Comparison of ENCODE assay signal across 27 cellular contexts in genomic region chr17:60840456-60840855, GRCh38.
"Had no signal": no experiment of that assay in that cellular context is flagged by ENCODE, and none has a peak within 500 bp of the region (broad histone marks: within the 10 kb centered on the region; RNA-seq: fewer than 3 reads in every experiment).

No MANE protein-coding gene starts in this region.

- H3K36me3 ChIP-seq: esophagus squamous epithelium, gastroesophageal sphincter, heart left ventricle, ovary, stomach, thyroid gland, vagina had no signal

- H2AFZ ChIP-seq: hepatocyte had no signal

- H3K27me3 ChIP-seq: esophagus squamous epithelium, foreskin keratinocyte, gastroesophageal sphincter, heart left ventricle, hepatocyte, ovary, stomach, thyroid gland, vagina had no signal

- H3K4me2 ChIP-seq: hepatocyte, smooth muscle cell had no signal

- H3K4me3 ChIP-seq: esophagus squamous epithelium, gastroesophageal sphincter, heart left ventricle, hepatocyte, lung, ovary, smooth muscle cell, stomach, thyroid gland, vagina had no signal

- DNase-seq: cortex of kidney; effector memory CD8-positive, alpha-beta T cell; erythroblast; esophagus squamous epithelium; foreskin keratinocyte; heart left ventricle; kidney glomerular epithelial cell; left colon; left ventricle myocardium superior; natural killer cell; occipital lobe; ovary; stimulated activated CD4-positive, alpha-beta T cell treated with anti-CD3 and anti-CD28 coated beads, Interleukin-12 subunit alpha, Interleukin-12 subunit beta, amount 100 ng/mL, for 4 hours; stimulated activated CD4-positive, alpha-beta T cell treated with anti-CD3 and anti-CD28 coated beads, Interleukin-1b, Interleukin-23, amount 100 ng/mL, for 48 hours; stimulated activated CD4-positive, alpha-beta T cell treated with anti-CD3 and anti-CD28 coated beads, Interleukin-4, amount 100 ng/mL, for 1 hour; stimulated activated CD8-positive, alpha-beta memory T cell treated with anti-CD3 and anti-CD28 coated beads, Interleukin-4, amount 100 ng/mL, for 48 hours; stimulated activated naive CD4-positive, alpha-beta T cell treated with Interleukin-2 at 50 U/mL for 16 hours; stomach; thyroid gland; trophoblast cell had no signal

- H3K9me3 ChIP-seq: esophagus squamous epithelium, gastroesophageal sphincter, heart left ventricle, ovary, stomach, thyroid gland, vagina had no signal

- FAIRE-seq: islet of Langerhans had no signal

- H3K27ac ChIP-seq: esophagus squamous epithelium, foreskin keratinocyte, gastroesophageal sphincter, heart left ventricle, hepatocyte, ovary, stomach, thyroid gland, vagina had no signal

- H3K79me2 ChIP-seq: hepatocyte had no signal

- H3K4me1 ChIP-seq: gastroesophageal sphincter, stomach, thyroid gland, vagina had no signal

- ATAC-seq: effector memory CD8-positive, alpha-beta T cell; foreskin keratinocyte; gastroesophageal sphincter; heart left ventricle; left colon; left ventricle myocardium superior; natural killer cell; sciatic nerve had no signal
